Comparison of ENCODE assay signal across 8 cellular contexts in the genomic region with DNA sequence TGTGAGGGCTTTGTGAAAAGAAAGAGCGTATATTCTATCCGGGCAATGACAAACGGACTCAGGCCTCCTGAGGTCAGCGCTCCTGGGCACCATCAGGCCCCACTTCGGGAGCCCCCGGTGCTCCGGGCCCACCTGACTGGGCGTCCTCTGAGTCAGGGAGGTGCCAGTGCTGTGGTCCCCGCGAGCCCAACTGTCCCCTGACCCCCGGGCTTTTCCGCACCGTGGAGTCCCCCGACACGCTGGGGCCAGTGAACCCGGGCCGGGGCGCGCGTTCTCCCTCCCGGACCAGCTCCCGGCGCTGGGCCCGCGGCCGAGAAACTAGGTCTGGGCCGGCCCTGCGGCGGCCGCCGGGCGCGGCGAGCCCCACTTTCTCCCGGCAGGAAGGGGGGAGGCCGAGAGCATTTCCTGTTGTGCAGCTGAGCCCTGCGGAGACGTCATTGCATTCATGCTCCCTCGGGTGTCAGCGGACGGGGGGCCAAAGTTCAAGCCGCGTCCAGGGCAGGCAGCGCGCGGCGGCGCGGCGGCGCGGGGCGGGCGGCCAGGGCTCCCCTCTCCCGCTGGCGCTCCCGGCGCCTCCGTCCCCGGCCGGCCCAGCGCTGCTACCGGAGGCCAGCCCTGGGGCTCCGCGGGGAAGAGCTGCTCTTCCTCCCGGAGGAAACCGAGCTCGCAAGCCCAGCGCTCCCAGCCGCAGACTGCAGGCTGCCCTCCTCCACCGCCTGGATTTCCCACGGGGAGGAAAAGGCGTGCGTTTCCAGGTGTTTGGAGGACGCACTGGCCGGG. TPM values are rescaled to one million over a fixed set of nuclear protein-coding genes. Genes with fewer than 3 reads are reported as not detected.
DNase-seq lines count a peak whose midpoint lies in the region; ATAC-seq, FAIRE-seq and TF ChIP-seq lines count a peak whose summit lies in the region.

No MANE protein-coding gene starts in this region.

- DNase-seq in WERI-Rb-1 (peak; percentile 30), inferior parietal cortex (ENCODE audit: extremely low spot score) (peak; percentile 76), small intestine (peak; percentile 91), OCI-M2 (lab: John Stamatoyannopoulos, UW; ENCODE audit: unreplicated experiment) (no peak)
- peak; percentile 83 for DNase-seq in central memory CD4-positive, alpha-beta T cell

- no peaks in the 10 kb centered on the region for H3K36me3 ChIP-seq in ES-I3 (ENCODE audit: insufficient read depth, low read length)
- H3K36me3 ChIP-seq in HUES64 (ENCODE audit: insufficient read depth, low read length) = no peaks in the 10 kb centered on the region
- no peaks in the 10 kb centered on the region for H3K36me3 ChIP-seq in WERI-Rb-1
- H3K36me3 ChIP-seq in small intestine (ENCODE audit: control insufficient read depth in 2 of 2, insufficient read depth in 2 of 2, low read length in 2 of 2) = peaks cover 0 to 2% of the 10 kb centered on the region in 2 donors

- TF ChIP-seq CTCF in WERI-Rb-1 (IDR thresholded peaks at IDR 0.05; ENCODE audit: low read depth, low read length) = no peak

- H3K27me3 ChIP-seq in HUES64 (ENCODE audit: insufficient read depth, low read length) (peaks cover 21% of the 10 kb centered on the region; the same call in 1 of the 2 replicates), WERI-Rb-1 (ENCODE audit: insufficient read depth, low read depth, severe bottlenecking) (no peaks in the 10 kb centered on the region), small intestine (ENCODE audit: control insufficient read depth in 2 of 2, insufficient read depth in 2 of 2, low read length in 2 of 2) (no peaks in the 10 kb centered on the region)

- peak; percentile 89 for ATAC-seq in GM21526 (IDR thresholded peaks at IDR 0.05; ENCODE audit: low FRiP score, unreplicated experiment)

- no peaks in the 10 kb centered on the region for H3K9me3 ChIP-seq in ES-I3 (ENCODE audit: control insufficient read depth, insufficient read depth, low read length)
- H3K9me3 ChIP-seq in HUES64 (ENCODE audit: insufficient read depth, low read depth, low read length) = no peaks in the 10 kb centered on the region
- H3K9me3 ChIP-seq in WERI-Rb-1 (ENCODE audit: severe bottlenecking) = no peaks in the 10 kb centered on the region
- no peaks in the 10 kb centered on the region for H3K9me3 ChIP-seq in small intestine (ENCODE audit: control insufficient read depth, low read depth)

- no peak for FAIRE-seq in small intestine (lab: Jason Lieb, UNC)

- H3K4me3 ChIP-seq in HUES64 (ENCODE audit: low read length) = peak overlapping the region; percentile 65
- H3K4me3 ChIP-seq in WERI-Rb-1 (ENCODE audit: low read depth, low read length) = peak overlapping the region; percentile 50
- H3K4me3 ChIP-seq in small intestine (ENCODE audit: low read depth in 1 of 2, low read length in 2 of 2) = peak overlapping the region; percentile 39 to 77

- no peaks in the 10 kb centered on the region for H3K4me1 ChIP-seq in ES-I3 (ENCODE audit: insufficient read depth, low read length)
- H3K4me1 ChIP-seq in HUES64 (ENCODE audit: insufficient read depth, low read length) = peaks cover 27% of the 10 kb centered on the region
- H3K4me1 ChIP-seq in small intestine (ENCODE audit: control insufficient read depth in 2 of 2, insufficient read depth in 1 of 2, low read depth in 1 of 2, low read length in 1 of 2) = peaks cover 0 to 2% of the 10 kb centered on the region in 2 donors

- 2% methylated on average over 76 of the region's 76 CpGs for WGBS in HUES64
- 1 to 2% (median 1%) methylated on average over 34 to 76 of the region's 76 CpGs for WGBS in small intestine, 3 donors

- peak overlapping the region; percentile 55 for H3K9ac ChIP-seq in ES-I3 (ENCODE audit: low read depth, low read length)
- H3K9ac ChIP-seq in HUES64 (ENCODE audit: low read depth, low read length) = peak overlapping the region; percentile 69

- H3K27ac ChIP-seq in HUES64 (ENCODE audit: low read depth, low read length) (peak overlapping the region; percentile 47; the same call in 1 of the 2 replicates), WERI-Rb-1 (no peak overlapping the region), small intestine (ENCODE audit: low read depth in 1 of 2, low read length in 1 of 2) (peak overlapping the region; percentile 93 to 97)

RNA-seq across cellular contexts. Expression of a gene that starts 18.3 kb away (rescaled TPM):
- 2.8 TPM for polyA plus RNA-seq in HUES64 (2013, experiment 1 of 2)
- polyA plus RNA-seq in HUES64 (2013, experiment 2 of 2) = 2.8 TPM
- polyA plus RNA-seq in small intestine = 1 to 10 TPM; 1.9 to 3.5 (median 2.7) TPM
